In genomic region chr19:38034153-38034835, GRCh38 we compare ENCODE assay signal across 11 cellular contexts.
DNase-seq lines count a peak whose midpoint lies in the region; ATAC-seq and TF ChIP-seq lines count a peak whose summit lies in the region.
"Had no signal": no experiment of that assay in that cellular context is flagged by ENCODE, and none has a peak within 500 bp of the region (broad histone marks: within the 10 kb centered on the region; RNA-seq: fewer than 3 reads in every experiment).

No MANE protein-coding gene starts in this region.

- BruUV-seq in OCI-LY7 (replicated peaks; lab: Mats Ljungman, UMichigan), result no TSS peak

- no peaks in the 10 kb centered on the region for H3K27me3 ChIP-seq in psoas muscle (ENCODE audit: insufficient read depth in 3 of 3, low read length in 2 of 3)
- H3K27me3 ChIP-seq: breast epithelium had no signal

- H3K9me3 ChIP-seq in OCI-LY7 (ENCODE audit: low read length) (peaks cover 18% of the 10 kb centered on the region; the same call in 1 of the 2 replicates), psoas muscle (no peaks in the 10 kb centered on the region)
- H3K9me3 ChIP-seq: breast epithelium had no signal

- intact Hi-C loops in OCI-LY7 (cut with micrococcal nuclease; ENCODE audit: unreplicated experiment) (loop anchor here (2.0 to 5.0 kb wide), 2 partner anchors 55 to 107 kb away; no protein-coding TSS in a partner anchor), psoas muscle (cut with DNase I) (loop anchor here in 1 of 2 donors (10.0 kb wide), 1 partner anchor 129 kb away; the partner anchor contains the start of genes SIPA1L3 and WDR87)

- no peaks in the 10 kb centered on the region for H3K9me2 ChIP-seq in OCI-LY7 (ENCODE audit: insufficient read depth, low read length)

- TF ChIP-seq CTCF in OCI-LY7 (conservative IDR thresholded peaks at IDR 0.05; ENCODE audit: low read length) (peak; percentile 2), psoas muscle (IDR thresholded peaks at IDR 0.05) (no peak)

- peak overlapping the region; percentile 56 for H3K4me3 ChIP-seq in OCI-LY7 (ENCODE audit: low read depth, low read length, poor library complexity, severe bottlenecking)
- H3K4me3 ChIP-seq in psoas muscle, result no peak overlapping the region
- H3K4me3 ChIP-seq: breast epithelium had no signal

- H3K27ac ChIP-seq in OCI-LY7 (ENCODE audit: low read depth, low read length, poor library complexity, severe bottlenecking) (peak overlapping the region; percentile 97), psoas muscle (no peak overlapping the region)

- peaks cover 15% of the 10 kb centered on the region; the same call in 1 of the 2 replicates for H3K79me2 ChIP-seq in OCI-LY7 (ENCODE audit: insufficient read depth, low read depth, low read length)

- H2AFZ ChIP-seq in OCI-LY7 (ENCODE audit: low read length), result no peak overlapping the region; the same call in 1 of the 2 replicates

- 75 to 83% (median 81%) methylated on average over 10 of the region's 10 CpGs for WGBS in psoas muscle, 3 donors

- H3K36me3 ChIP-seq in OCI-LY7 (ENCODE audit: insufficient read depth, low read length) (peaks cover 29% of the 10 kb centered on the region), psoas muscle (ENCODE audit: insufficient read depth in 1 of 2, low read depth in 1 of 2) (peaks cover 0 to 3% of the 10 kb centered on the region in 2 donors)
- H3K36me3 ChIP-seq: breast epithelium had no signal

- ATAC-seq in HG02981 (IDR thresholded peaks at IDR 0.05; ENCODE audit: unreplicated experiment) (peak; percentile 16), psoas muscle (no peak), HG03342 (IDR thresholded peaks at IDR 0.05; ENCODE audit: unreplicated experiment) (no peak), HG02763 (IDR thresholded peaks at IDR 0.05; ENCODE audit: unreplicated experiment) (no peak)

- DNase-seq in Daoy (ENCODE audit: low read depth) (peak; percentile 85), OCI-LY7 (ENCODE audit: low spot score) (peak; percentile 70), lung microvascular endothelial cell (ENCODE audit: low read depth in 2 of 2) (peak; percentile 66 to 73), psoas muscle (no peak)
- DNase-seq in stimulated activated CD8-positive, alpha-beta memory T cell treated with anti-CD3 and anti-CD28 coated beads, Interleukin-4, amount 100 ng/mL, for 48 hours, result no peak
- DNase-seq: activated CD4-positive, alpha-beta T cell treated with anti-CD3 and anti-CD28 coated beads, Interleukin-2, amount 50 U/mL, for 48 hours; nephron progenitor cell had no signal

- POLR2A ChIA-PET in OCI-LY7 (lab: Charles Lee), result interaction anchor here (0.6 to 3.5 kb wide), 12 partner anchors 8 to 320 kb away, joined by 3 to 32 read pairs (median 3); no protein-coding TSS in a partner anchor

- H3K4me1 ChIP-seq in OCI-LY7 (ENCODE audit: insufficient read depth, low read length, poor library complexity, severe bottlenecking) (peaks cover 76% of the 10 kb centered on the region), psoas muscle (peaks cover 26% of the 10 kb centered on the region)
- H3K4me1 ChIP-seq: breast epithelium had no signal

- H3K4me2 ChIP-seq in OCI-LY7 (ENCODE audit: low read length), result peak overlapping the region; percentile 82

- CTCF ChIA-PET in OCI-LY7 (lab: Charles Lee; ENCODE audit: unreplicated experiment), result interaction anchor here (0.6 to 1.1 kb wide), 2 partner anchors 13 to 30 kb away, joined by 9 to 10 read pairs; no protein-coding TSS in a partner anchor

- no peaks in the 10 kb centered on the region for H4K20me1 ChIP-seq in OCI-LY7 (ENCODE audit: insufficient read depth, low read length)

Comparison
In these comparisons a context has a peak if more than half of its experiments do, and no peak if none do; other contexts are left out.
1. DNase-seq: peak in Daoy (single experiment), OCI-LY7 (single experiment) and lung microvascular endothelial cell (2 of 2); none in psoas muscle (0 of 2) and stimulated activated CD8-positive, alpha-beta memory T cell treated with anti-CD3 and anti-CD28 coated beads, Interleukin-4, amount 100 ng/mL, for 48 hours (single experiment).